ENCODE assay signal across 1 cellular context in genomic region chr5:116482394-116482793, GRCh38.
TF ChIP-seq lines count a peak whose summit lies in the region.

No MANE protein-coding gene starts in this region.

TF ChIP-seq in SK-N-SH treated with all-trans-retinoic acid at 6 μM for 48 hours, 23 proteins besides CTCF, POLR2A, EP300 and RAD21 (continued from another document):
- no peak for TF ChIP-seq ZNF565 (CRISPR knock-in tag; conservative IDR thresholded peaks at IDR 0.05; ENCODE audit: low read depth)
- TF ChIP-seq ESRRG (CRISPR knock-in tag; IDR thresholded peaks at IDR 0.05), result no peak
